ENCODE assay signal across 15 cellular contexts in genomic region chrX:105694839-105695238, GRCh38.
DNase-seq lines count a peak whose midpoint lies in the region; ATAC-seq and TF ChIP-seq lines count a peak whose summit lies in the region.
"Had no signal": no experiment of that assay in that cellular context is flagged by ENCODE, and none has a peak within 500 bp of the region (broad histone marks: within the 10 kb centered on the region; RNA-seq: fewer than 3 reads in every experiment).

No MANE protein-coding gene starts in this region.

- H3K27ac Mint-ChIP-seq in naive thymus-derived CD8-positive, alpha-beta T cell, result no peak overlapping the region
- H3K27ac Mint-ChIP-seq: B cell; CD4-positive, alpha-beta memory T cell; GM23338 had no signal

- ATAC-seq in right lobe of liver, result no peak
- ATAC-seq in naive thymus-derived CD8-positive, alpha-beta T cell, result no peak
- ATAC-seq in GM21526 (IDR thresholded peaks at IDR 0.05; ENCODE audit: low FRiP score, unreplicated experiment), result no peak
- ATAC-seq: GM23338 had no signal

- H3K4me1 ChIP-seq in mammary epithelial cell (ENCODE audit: insufficient read depth, low read length), result peaks cover 7% of the 10 kb centered on the region
- no peaks in the 10 kb centered on the region for H3K4me1 ChIP-seq in breast epithelium
- H3K4me1 ChIP-seq in right lobe of liver, result no peaks in the 10 kb centered on the region

- in situ Hi-C loops in mammary epithelial cell (cut with MboI; ENCODE audit: low sequenced_read_pairs in 2 of 2), result no loop called here

- H3K9me3 ChIP-seq in mammary epithelial cell (replicated peaks; ENCODE audit: insufficient read depth, low read length) (no peaks in the 10 kb centered on the region), breast epithelium (no peaks in the 10 kb centered on the region), right lobe of liver (no peaks in the 10 kb centered on the region)

- no peak for TF ChIP-seq POLR2A in breast epithelium (IDR thresholded peaks at IDR 0.05)
- TF ChIP-seq POLR2A in right lobe of liver (IDR thresholded peaks at IDR 0.05), result no peak

- peak overlapping the region; percentile 93 for H3K27ac ChIP-seq in mammary epithelial cell (ENCODE audit: insufficient read depth, low read depth, low read length)
- no peak overlapping the region for H3K27ac ChIP-seq in breast epithelium
- H3K27ac ChIP-seq in right lobe of liver, result no peak overlapping the region
- H3K27ac ChIP-seq: 22Rv1 had no signal

- no peak overlapping the region for H3K4me3 Mint-ChIP-seq in naive thymus-derived CD8-positive, alpha-beta T cell
- H3K4me3 Mint-ChIP-seq: B cell; CD4-positive, alpha-beta memory T cell; GM23338 had no signal

- no peak overlapping the region for H2AFZ ChIP-seq in mammary epithelial cell (ENCODE audit: low read depth, low read length)
- H2AFZ ChIP-seq: GM23338 had no signal

- H3K36me3 Mint-ChIP-seq in naive thymus-derived CD8-positive, alpha-beta T cell, result no peaks in the 10 kb centered on the region
- H3K36me3 Mint-ChIP-seq: CD4-positive, alpha-beta memory T cell had no signal

- no peaks in the 10 kb centered on the region for H3K79me2 ChIP-seq in mammary epithelial cell (ENCODE audit: insufficient read depth, low read length)

- TF ChIP-seq CTCF in mammary epithelial cell (conservative IDR thresholded peaks at IDR 0.05 in 1 of 2, IDR thresholded peaks at IDR 0.05 in 1 of 2; ENCODE audit: extremely low read depth in 1 of 2, insufficient read depth in 1 of 2, low read depth in 1 of 2, low read length in 2 of 2) (no peak), breast epithelium (IDR thresholded peaks at IDR 0.05) (no peak), right lobe of liver (IDR thresholded peaks at IDR 0.05) (no peak)

- H3K36me3 ChIP-seq in mammary epithelial cell (ENCODE audit: insufficient read depth, low read length) (no peaks in the 10 kb centered on the region), breast epithelium (no peaks in the 10 kb centered on the region), right lobe of liver (no peaks in the 10 kb centered on the region)

- H3K27me3 Mint-ChIP-seq in naive thymus-derived CD8-positive, alpha-beta T cell, result no peaks in the 10 kb centered on the region
- H3K27me3 Mint-ChIP-seq: B cell; CD4-positive, alpha-beta memory T cell had no signal

- CTCF ChIA-PET in mammary epithelial cell (lab: Charles Lee; ENCODE audit: low non-redundant PET), result interaction anchor here (0.6 kb wide), 1 partner anchor 143 kb away, joined by 3 read pairs; no protein-coding TSS in a partner anchor

- peaks cover 0 to 4% (median 0%) of the 10 kb centered on the region in 9 donors for H3K9me3 Mint-ChIP-seq in naive thymus-derived CD8-positive, alpha-beta T cell
- H3K9me3 Mint-ChIP-seq: GM23338 had no signal

- H3K4me2 ChIP-seq in mammary epithelial cell (ENCODE audit: insufficient read depth, low read depth, low read length), result no peak overlapping the region
- H3K4me2 ChIP-seq: GM23338 had no signal

- 30% methylated on average over 1 of the region's 1 CpG for WGBS in mammary epithelial cell (ENCODE audit: low coverage, missing lambda C conversion rate)
- WGBS in right lobe of liver (ENCODE audit: insufficient coverage, low coverage, low lambda C conversion rate, missing lambda C conversion rate), result 20% methylated on average over 1 of the region's 1 CpG

- BruUV-seq in mammary epithelial cell (replicated peaks; lab: Mats Ljungman, UMichigan), result no TSS peak

- H3K27me3 ChIP-seq in mammary epithelial cell (ENCODE audit: insufficient read depth, low read length), result no peaks in the 10 kb centered on the region
- peaks cover 0 to 20% of the 10 kb centered on the region in 2 donors for H3K27me3 ChIP-seq in breast epithelium
- no peaks in the 10 kb centered on the region for H3K27me3 ChIP-seq in right lobe of liver

- no peak overlapping the region for H3K9ac ChIP-seq in mammary epithelial cell (ENCODE audit: insufficient read depth, low read length)

- dilution Hi-C loops in mammary epithelial cell (cut with HindIII; ENCODE audit: low sequenced_read_pairs), result no loop called here

- H4K20me1 ChIP-seq in mammary epithelial cell (ENCODE audit: insufficient read depth, low read length), result no peaks in the 10 kb centered on the region

- DNase-seq in mammary epithelial cell, result peak; percentile 6
- no peak for DNase-seq in breast epithelium (ENCODE audit: low spot score in 2 of 2)
- DNase-seq in amniotic epithelial cell (ENCODE audit: low read depth), result peak; percentile 17
- DNase-seq in iris pigment epithelial cell (ENCODE audit: low read depth), result peak; percentile 28
- no peak for DNase-seq in right lobe of liver
- no peak for DNase-seq in naive thymus-derived CD8-positive, alpha-beta T cell
- no peak for DNase-seq in ureter (ENCODE audit: low spot score)
- DNase-seq: C1 segment of cervical spinal cord; CD4-positive, alpha-beta memory T cell; DMS79; H7 had no signal

- H3K4me3 ChIP-seq in mammary epithelial cell (replicated peaks in 1 of 3; ENCODE audit: insufficient read depth in 1 of 3, low read depth in 2 of 3, low read length in 3 of 3), result no peak overlapping the region
- H3K4me3 ChIP-seq in breast epithelium, result no peak overlapping the region
- H3K4me3 ChIP-seq in right lobe of liver, result no peak overlapping the region
- H3K4me3 ChIP-seq: GM23338 had no signal

- intact Hi-C loops in mammary epithelial cell (cut with micrococcal nuclease) (loop anchor here (5.0 kb wide), 1 partner anchor 383 kb away; no protein-coding TSS in a partner anchor), breast epithelium (cut with DNase I; ENCODE audit: low total_unique reads) (no loop called here), right lobe of liver (cut with DNase I) (no loop called here)

- H3K4me1 Mint-ChIP-seq in naive thymus-derived CD8-positive, alpha-beta T cell, result no peaks in the 10 kb centered on the region
- H3K4me1 Mint-ChIP-seq: B cell; CD4-positive, alpha-beta memory T cell had no signal

- POLR2A ChIA-PET in naive thymus-derived CD8-positive, alpha-beta T cell (lab: Charles Lee), result no interaction called here

Comparison
In these comparisons a context has a peak if more than half of its experiments do, and no peak if none do; other contexts are left out.
1. DNase-seq: peak in mammary epithelial cell (single experiment), amniotic epithelial cell (single experiment) and iris pigment epithelial cell (single experiment); none in breast epithelium (0 of 2), right lobe of liver (0 of 3), naive thymus-derived CD8-positive, alpha-beta T cell (0 of 10) and ureter (single experiment).